8 cellular contexts compared by ENCODE assay signal in the genomic region with DNA sequence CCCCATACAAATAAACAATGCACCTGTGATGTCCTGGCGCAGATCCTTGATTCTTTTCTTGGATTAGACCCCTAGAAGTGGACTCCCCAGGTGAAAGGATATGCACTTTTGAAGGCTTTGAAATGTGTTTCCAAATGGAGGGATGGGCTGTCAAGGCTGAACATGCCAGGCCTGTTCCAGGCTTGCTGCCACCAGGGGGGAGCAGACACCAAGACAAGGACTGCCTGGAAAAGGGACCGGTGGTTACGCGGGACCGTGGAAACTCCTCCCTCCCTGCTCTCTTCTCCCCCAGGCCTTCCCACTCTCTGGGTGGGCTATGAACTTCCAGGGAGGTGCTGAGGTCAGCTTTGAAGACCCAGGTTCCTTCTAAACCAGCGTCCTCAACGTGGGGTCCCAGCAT. TPM values are rescaled to one million over a fixed set of nuclear protein-coding genes. Genes with fewer than 3 reads are reported as not detected.
DNase-seq lines count a peak whose midpoint lies in the region; ATAC-seq, FAIRE-seq and TF ChIP-seq lines count a peak whose summit lies in the region.

No MANE protein-coding gene starts in this region.

- no peaks in the 10 kb centered on the region for H3K4me1 ChIP-seq in DND-41 (ENCODE audit: insufficient read depth, low read length)
- no peaks in the 10 kb centered on the region for H3K4me1 ChIP-seq in mucosa of descending colon (ENCODE audit: low read depth)
- no peaks in the 10 kb centered on the region for H3K4me1 ChIP-seq in pancreas

- peak; percentile 84 for TF ChIP-seq RAD21 in Ishikawa (IDR thresholded peaks at IDR 0.05; ENCODE audit: low read depth)

- peak overlapping the region in 1 of 5 experiments; percentile 42 for H3K27ac Mint-ChIP-seq in brain

- DNase-seq in DND-41 (no peak), mucosa of descending colon (peak in 2 of 3 donors; percentile 69 to 72), pancreas (no peak), frontal cortex (ENCODE audit: low spot score in 2 of 2) (no peak), SKM-1 treated with dmso at 0.1 percent for 144 hours (lab: John Stamatoyannopoulos, UW; ENCODE audit: unreplicated experiment) (no peak), NCI-H2029 treated with DMSO at 0.1 percent for 48 hours (lab: John Stamatoyannopoulos, UW) (no peak)

- ATAC-seq in DND-41 (ENCODE audit: insufficient read depth, low read depth) (no peak), mucosa of descending colon (peak; percentile 53), pancreas (no peak)

- no peak for TF ChIP-seq EP300 in Ishikawa (IDR thresholded peaks at IDR 0.05; ENCODE audit: borderline replicate concordance)

- H2AFZ ChIP-seq in DND-41 (ENCODE audit: low read depth, low read length): no peak overlapping the region

- intact Hi-C loops in mucosa of descending colon (cut with DNase I, micrococcal nuclease) (no loop called here), pancreas (cut with DNase I) (no loop called here)

- no peak overlapping the region for H3K4me3 ChIP-seq in DND-41 (ENCODE audit: low read depth in 1 of 2, low read length in 2 of 2)
- H3K4me3 ChIP-seq in mucosa of descending colon: no peak overlapping the region
- no peak overlapping the region for H3K4me3 ChIP-seq in pancreas

- H3K4me1 Mint-ChIP-seq in brain: peaks cover 25% of the 10 kb centered on the region

- TF ChIP-seq CTCF in DND-41 (IDR thresholded peaks at IDR 0.05; ENCODE audit: borderline replicate concordance, extremely low read depth, low read length, poor library complexity, severe bottlenecking) (peak; percentile 44), brain (conservative IDR thresholded peaks at IDR 0.05) (peak; percentile 78 to 93), mucosa of descending colon (IDR thresholded peaks at IDR 0.05) (no peak), pancreas (IDR thresholded peaks at IDR 0.05) (no peak)

- FAIRE-seq in pancreas (lab: Jason Lieb, UNC) (no peak), frontal cortex (lab: Jason Lieb, UNC) (no peak)

- no peak overlapping the region for H3K4me3 Mint-ChIP-seq in brain

- peaks cover 10% of the 10 kb centered on the region for H3K27me3 Mint-ChIP-seq in brain

- H3K9ac ChIP-seq in DND-41 (ENCODE audit: low read depth, low read length): no peak overlapping the region

- no peak overlapping the region for H3K4me2 ChIP-seq in DND-41 (ENCODE audit: insufficient read depth, low read length)

- peaks cover 4% of the 10 kb centered on the region; the same call in 1 of the 2 replicates for H4K20me1 ChIP-seq in DND-41 (ENCODE audit: insufficient read depth, low read length)

- no peaks in the 10 kb centered on the region for H3K9me3 ChIP-seq in DND-41 (ENCODE audit: insufficient read depth, low read length, severe bottlenecking)
- no peaks in the 10 kb centered on the region for H3K9me3 ChIP-seq in mucosa of descending colon
- no peaks in the 10 kb centered on the region for H3K9me3 ChIP-seq in pancreas

- no peaks in the 10 kb centered on the region for H3K79me2 ChIP-seq in DND-41 (ENCODE audit: insufficient read depth, low read length)

- H3K27ac ChIP-seq in DND-41 (ENCODE audit: low read length) (no peak overlapping the region), pancreas (no peak overlapping the region)

- WGBS in pancreas, 2 donors: 70 to 72% methylated on average over 7 of the region's 7 CpGs

- H3K36me3 ChIP-seq in DND-41 (ENCODE audit: insufficient read depth, low read length): no peaks in the 10 kb centered on the region
- no peaks in the 10 kb centered on the region for H3K36me3 ChIP-seq in mucosa of descending colon (ENCODE audit: low read depth)
- no peaks in the 10 kb centered on the region for H3K36me3 ChIP-seq in pancreas

- H3K36me3 Mint-ChIP-seq in brain: no peaks in the 10 kb centered on the region

- H3K9me3 Mint-ChIP-seq in brain: no peaks in the 10 kb centered on the region

- H3K27me3 ChIP-seq in DND-41 (ENCODE audit: insufficient read depth, low read length, poor library complexity) (peaks cover 3% of the 10 kb centered on the region), pancreas (no peaks in the 10 kb centered on the region)

TF ChIP-seq in Ishikawa, 13 proteins besides CTCF, POLR2A, EP300 and RAD21:
- TF ChIP-seq, protein P1, sequence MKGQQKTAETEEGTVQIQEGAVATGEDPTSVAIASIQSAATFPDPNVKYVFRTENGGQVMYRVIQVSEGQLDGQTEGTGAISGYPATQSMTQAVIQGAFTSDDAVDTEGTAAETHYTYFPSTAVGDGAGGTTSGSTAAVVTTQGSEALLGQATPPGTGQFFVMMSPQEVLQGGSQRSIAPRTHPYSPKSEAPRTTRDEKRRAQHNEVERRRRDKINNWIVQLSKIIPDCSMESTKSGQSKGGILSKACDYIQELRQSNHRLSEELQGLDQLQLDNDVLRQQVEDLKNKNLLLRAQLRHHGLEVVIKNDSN (IDR thresholded peaks at IDR 0.05): no peak
- TF ChIP-seq CEBPB (IDR thresholded peaks at IDR 0.05) (no peak), ZBTB7A (IDR thresholded peaks at IDR 0.05; ENCODE audit: low read depth) (no peak), TAF1 (IDR thresholded peaks at IDR 0.05; ENCODE audit: low read depth) (no peak)

RNA-seq across cellular contexts. Expression of a gene that starts 12.7 kb away (rescaled TPM):
- polyA plus RNA-seq in brain (ENCODE audit: insufficient read depth, low read depth, low replicate concordance) (106 TPM), pancreas (10 to 100 TPM; 15.1 to 17.0 TPM)
- total RNA-seq in mucosa of descending colon (100 to 1,000 TPM in 2 of 3 donors, 10 to 100 TPM in 1; 36.9 to 217 (median 215) TPM), pancreas (100 to 1,000 TPM in 1 of 6 donors, 10 to 100 TPM in 3, 1 to 10 TPM in 2; 4.2 to 145 (median 36.6) TPM), frontal cortex (5.3 TPM)

RNA-seq across cellular contexts. Expression of a gene that starts 22.3 kb away (rescaled TPM):
- polyA plus RNA-seq in brain (ENCODE audit: insufficient read depth, low read depth, low replicate concordance): 82.6 TPM
- 100 to 1,000 TPM in 2 of 3 donors, 10 to 100 TPM in 1; 44.3 to 200 (median 189) TPM for total RNA-seq in mucosa of descending colon
- 100 to 1,000 TPM in 1 of 6 donors, 10 to 100 TPM in 3, 1 to 10 TPM in 2; 5.5 to 138 (median 37.9) TPM for total RNA-seq in pancreas
- polyA plus RNA-seq in pancreas: 10 to 100 TPM in 1 of 2 donors, 1 to 10 TPM in 1; 8.5 to 13.6 TPM
- 7.3 TPM for total RNA-seq in frontal cortex

RNA-seq across cellular contexts. Expression of a gene that starts 29.3 kb away (rescaled TPM):
- polyA plus RNA-seq in brain (ENCODE audit: insufficient read depth, low read depth, low replicate concordance) (86.1 TPM), pancreas (10 to 100 TPM; 18.5 to 19.5 TPM)
- total RNA-seq in mucosa of descending colon (100 to 1,000 TPM in 2 of 3 donors, 10 to 100 TPM in 1; 30.1 to 167 (median 134) TPM), pancreas (100 to 1,000 TPM in 1 of 6 donors, 10 to 100 TPM in 3, 1 to 10 TPM in 2; 3.3 to 115 (median 26.8) TPM), frontal cortex (8.6 TPM)

RNA-seq across cellular contexts. Expression of a gene that starts 44.9 kb away (rescaled TPM):
- polyA plus RNA-seq in brain (ENCODE audit: insufficient read depth, low read depth, low replicate concordance) (29.6 TPM), pancreas (1 to 10 TPM; 1.3 to 2.0 TPM)
- total RNA-seq in mucosa of descending colon (10 to 100 TPM; 22.7 to 76.7 (median 70.8) TPM), pancreas (1 to 10 TPM; 3.1 to 10.0 (median 5.9) TPM), frontal cortex (22.8 TPM)

Comparison
In these comparisons a context has a peak if more than half of its experiments do, and no peak if none do; other contexts are left out.
1. DNase-seq: peak in mucosa of descending colon (2 of 3); none in DND-41 (single experiment), pancreas (0 of 6), frontal cortex (0 of 2), SKM-1 treated with dmso at 0.1 percent for 144 hours (single experiment) and NCI-H2029 treated with DMSO at 0.1 percent for 48 hours (single experiment).
2. CTCF ChIP-seq: peak in DND-41 (single experiment) and brain (2 of 2); none in mucosa of descending colon (single experiment) and pancreas (0 of 4).